30 cellular contexts compared by ENCODE assay signal in the genomic region with DNA sequence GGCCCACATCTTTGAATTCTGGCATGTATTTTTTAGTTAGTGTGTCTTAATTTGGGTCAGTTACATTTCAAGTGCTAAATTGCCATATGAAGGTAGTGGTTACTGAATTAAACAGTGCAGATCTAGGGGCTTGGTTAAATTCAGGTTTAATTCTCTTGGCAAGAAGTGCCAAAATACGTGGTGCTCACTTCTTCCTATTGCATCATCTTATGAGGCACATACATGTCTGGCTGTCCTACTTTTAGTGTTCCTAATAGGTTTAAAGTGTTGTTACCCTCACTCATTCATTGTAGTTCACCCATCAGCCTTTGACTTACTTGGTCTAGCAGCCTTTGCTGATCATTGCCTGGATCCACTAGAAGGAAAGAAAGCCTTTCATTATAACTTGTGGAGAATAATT.
"Had no signal": no experiment of that assay in that cellular context is flagged by ENCODE, and none has a peak within 500 bp of the region (broad histone marks: within the 10 kb centered on the region; RNA-seq: fewer than 3 reads in every experiment).

No MANE protein-coding gene starts in this region.

- H3K4me1 ChIP-seq: heart left ventricle, left lung, lower lobe of right lung, neural progenitor cell, parathyroid adenoma, psoas muscle, tibial nerve had no signal

- H3K4me2 ChIP-seq: neural progenitor cell had no signal

- H2AFZ ChIP-seq: neural progenitor cell, parathyroid adenoma had no signal

- ATAC-seq: activated CD4-positive, CD25-positive, alpha-beta regulatory T cell treated with anti-CD3 and anti-CD28 coated beads, Interleukin-2, amount 50 U/mL, for 24 hours; activated T-cell treated with anti-CD3 and anti-CD28 coated beads, Interleukin-2, amount 50 U/mL, for 4 hours; activated T-helper 17 cell treated with anti-CD3 and anti-CD28 coated beads, Interleukin-2, amount 50 U/mL, for 72 hours; esophagus mucosa; heart left ventricle; left lung; lower lobe of right lung; natural killer cell; psoas muscle; T-helper 17 cell had no signal

- H3K9me3 ChIP-seq: heart left ventricle, left lung, lower lobe of right lung, psoas muscle, tibial nerve had no signal

- H3K27me3 ChIP-seq: brain microvascular endothelial cell, heart left ventricle, left lung, neural progenitor cell, tibial nerve had no signal

- H3K36me3 ChIP-seq: neural progenitor cell had no signal

- H3K9ac ChIP-seq: neural progenitor cell, parathyroid adenoma had no signal

- H3K27ac ChIP-seq: brain microvascular endothelial cell, heart left ventricle, left lung, lower lobe of right lung, neural progenitor cell, parathyroid adenoma, psoas muscle, tibial nerve, WERI-Rb-1 had no signal

- H3K4me3 ChIP-seq: heart left ventricle, left lung, lower lobe of right lung, neural progenitor cell, psoas muscle, tibial nerve had no signal

- DNase-seq: activated CD4-positive, alpha-beta memory T cell treated with anti-CD3 and anti-CD28 coated beads for 36 hours; activated CD4-positive, alpha-beta T cell treated with anti-CD3 and anti-CD28 coated beads, Interleukin-2, amount 10 ng/mL, durations not matched to agents 24 days and 14 days; activated gamma-delta T cell treated with Interleukin-2 at 50 U/mL for 16 hours; activated naive CD4-positive, alpha-beta T cell treated with anti-CD3 and anti-CD28 coated beads, Interleukin-2, amount 50 U/mL, for 16 hours; activated T-cell treated with anti-CD3 and anti-CD28 coated beads, Interleukin-2, amount 50 U/mL, for 4 hours; amniotic stem cell; brain microvascular endothelial cell; central memory CD4-positive, alpha-beta T cell; endodermal cell; foreskin fibroblast; heart left ventricle; kidney glomerular epithelial cell; left lung; lower lobe of right lung; mesenchymal stem cell; natural killer cell; occipital lobe; psoas muscle; stimulated activated CD4-positive, alpha-beta T cell treated with anti-CD3 and anti-CD28 coated beads, Interleukin-15, amount 100 ng/mL, for 24 hours; stimulated activated CD4-positive, alpha-beta T cell treated with anti-CD3 and anti-CD28 coated beads, Interleukin-2, amount 100 ng/mL, for 24 hours; stimulated activated naive CD4-positive, alpha-beta T cell; T-helper 17 cell; T1000; WERI-Rb-1 had no signal
